14 cellular contexts compared by ENCODE assay signal in the genomic region with DNA sequence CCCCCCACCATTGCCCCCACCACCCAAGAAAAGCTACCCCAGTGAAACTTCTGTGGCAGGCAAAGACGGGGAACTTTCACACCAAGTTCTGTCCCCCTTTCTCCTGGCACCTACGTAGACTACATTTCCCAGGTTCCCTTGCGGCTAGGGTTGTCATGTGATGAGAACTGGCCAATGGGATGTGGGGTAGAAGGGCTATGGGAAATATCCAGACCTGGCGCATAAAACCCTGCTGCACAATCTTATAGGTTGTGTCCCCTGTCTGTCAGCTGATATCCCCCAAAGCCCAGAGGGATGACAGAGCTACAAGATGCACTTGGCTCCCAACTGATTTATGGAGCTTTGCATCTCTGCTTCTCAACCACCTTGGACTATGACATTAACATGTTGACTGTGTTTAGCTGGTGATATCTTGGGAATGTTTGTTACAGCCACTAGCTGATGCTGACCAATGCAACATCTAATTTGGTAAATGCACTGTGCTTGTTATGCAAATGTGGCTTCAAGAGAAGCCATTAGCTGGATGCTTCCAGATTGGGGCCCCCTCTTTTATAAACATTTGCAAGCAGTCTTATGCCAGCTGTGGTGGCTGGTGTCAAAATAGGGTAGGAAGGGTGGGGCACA. TPM values are rescaled to one million over a fixed set of nuclear protein-coding genes. Genes with fewer than 3 reads are reported as not detected.
DNase-seq lines count a peak whose midpoint lies in the region; ATAC-seq and TF ChIP-seq lines count a peak whose summit lies in the region.
"Had no signal": no experiment of that assay in that cellular context is flagged by ENCODE, and none has a peak within 500 bp of the region (broad histone marks: within the 10 kb centered on the region; RNA-seq: fewer than 3 reads in every experiment).

No MANE protein-coding gene starts in this region.

- H3K9me3 ChIP-seq in WERI-Rb-1 (ENCODE audit: severe bottlenecking) (peaks cover 3% of the 10 kb centered on the region), osteoblast (ENCODE audit: low read depth, low read length) (no peaks in the 10 kb centered on the region)
- H3K9me3 ChIP-seq: left lung had no signal

- no peaks in the 10 kb centered on the region for H3K27me3 ChIP-seq in WERI-Rb-1 (ENCODE audit: insufficient read depth, low read depth, severe bottlenecking)
- H3K27me3 ChIP-seq in osteoblast (ENCODE audit: insufficient read depth, low read length) = peaks cover 4% of the 10 kb centered on the region

- DNase-seq in activated CD4-positive, alpha-beta T cell treated with anti-CD3 and anti-CD28 coated beads, Interleukin-2, amount 50 U/mL, for 48 hours = peak; percentile 41 to 43
- DNase-seq in activated CD4-positive, alpha-beta T cell treated with anti-CD3 and anti-CD28 coated beads, Interleukin-2, amount 50 U/mL, for 4 hours = no peak
- DNase-seq in LHCN-M2 (ENCODE audit: low read depth) (peak; percentile 19), WERI-Rb-1 (peak; percentile 25), osteoblast (ENCODE audit: insufficient read length, low spot score, missing footprints) (peak; percentile 37), NCI-H226 (no peak)
- DNase-seq: HFFc6; NCI-H1105; occipital lobe; stimulated activated naive CD4-positive, alpha-beta T cell treated with Interleukin-2 at 50 U/mL for 16 hours had no signal

- no peaks in the 10 kb centered on the region for H3K79me2 ChIP-seq in osteoblast (ENCODE audit: insufficient read depth, low read length)

- H3K4me3 ChIP-seq in WERI-Rb-1 (ENCODE audit: low read depth, low read length) (no peak overlapping the region), osteoblast (ENCODE audit: insufficient read depth, low read length) (no peak overlapping the region)
- H3K4me3 ChIP-seq: gastroesophageal sphincter, left lung had no signal

- TF ChIP-seq CTCF in WERI-Rb-1 (IDR thresholded peaks at IDR 0.05; ENCODE audit: low read depth, low read length) (no peak), osteoblast (IDR thresholded peaks at IDR 0.05; ENCODE audit: extremely low read depth, low read depth, low read length) (no peak)

- no peak overlapping the region for H3K27ac ChIP-seq in WERI-Rb-1
- no peak overlapping the region for H3K27ac ChIP-seq in osteoblast (ENCODE audit: low read depth, low read length)
- H3K27ac ChIP-seq: gastroesophageal sphincter, left lung had no signal

- H2AFZ ChIP-seq in osteoblast (ENCODE audit: low read length) = no peak overlapping the region

- ATAC-seq in GM21576 (IDR thresholded peaks at IDR 0.05; ENCODE audit: unreplicated experiment) (no peak), HG03521 (IDR thresholded peaks at IDR 0.05; ENCODE audit: unreplicated experiment) (no peak)
- ATAC-seq: gastroesophageal sphincter, left lung had no signal

- no peaks in the 10 kb centered on the region for H3K4me1 ChIP-seq in osteoblast (ENCODE audit: insufficient read depth, low read length)
- H3K4me1 ChIP-seq: gastroesophageal sphincter had no signal

- no peak overlapping the region for H3K4me2 ChIP-seq in osteoblast (ENCODE audit: insufficient read depth, low read length)

- H3K36me3 ChIP-seq in WERI-Rb-1 (no peaks in the 10 kb centered on the region), osteoblast (ENCODE audit: insufficient read depth, low read length) (no peaks in the 10 kb centered on the region)
- H3K36me3 ChIP-seq: gastroesophageal sphincter had no signal

- H4K20me1 ChIP-seq in osteoblast (ENCODE audit: insufficient read depth, low read length) = no peaks in the 10 kb centered on the region

RNA-seq across cellular contexts. Expression of a gene that starts 6.1 kb away (rescaled TPM):
- not detected in 2 replicates for total RNA-seq in LHCN-M2 (2014; rRNA removed)
- polyA plus RNA-seq in LHCN-M2 (2012) = 0.40 TPM
- total RNA-seq in osteoblast = not detected in 2 replicates
- total RNA-seq: HFFc6, occipital lobe had no signal

RNA-seq across cellular contexts. Expression of a gene that starts 11.3 kb away (rescaled TPM):
- total RNA-seq in LHCN-M2 (2014; rRNA removed) (not detected in 2 replicates), osteoblast (0.36 TPM in 1 of 2 replicates, not detected in the other)
- polyA plus RNA-seq in LHCN-M2 (2012) = not detected
- total RNA-seq: HFFc6 had no signal

RNA-seq across cellular contexts. Expression of a gene that starts 21.7 kb away (rescaled TPM):
- 45.6 and 49.1 TPM in 2 replicates for total RNA-seq in LHCN-M2 (2014; rRNA removed)
- polyA plus RNA-seq in LHCN-M2 (2012) = 45.8 TPM
- 32.4 and 36.2 TPM in 2 replicates for total RNA-seq in osteoblast

RNA-seq across cellular contexts. Expression of a gene that starts 23.8 kb away (rescaled TPM):
- total RNA-seq in LHCN-M2 (2014; rRNA removed) (47.6 and 55.9 TPM in 2 replicates), osteoblast (42.3 and 52.2 TPM in 2 replicates)
- 43.4 TPM for polyA plus RNA-seq in LHCN-M2 (2012)

RNA-seq across cellular contexts. Expression of a gene that starts 40.7 kb away (rescaled TPM):
- 0.71 and 1.1 TPM in 2 replicates for total RNA-seq in LHCN-M2 (2014; rRNA removed)
- 7.1 TPM for polyA plus RNA-seq in LHCN-M2 (2012)
- total RNA-seq in osteoblast = 5.0 and 14.1 TPM in 2 replicates

Comparison
In these comparisons a context has a peak if more than half of its experiments do, and no peak if none do; other contexts are left out.
1. DNase-seq: peak in activated CD4-positive, alpha-beta T cell treated with anti-CD3 and anti-CD28 coated beads, Interleukin-2, amount 50 U/mL, for 48 hours (2 of 2), LHCN-M2 (single experiment), WERI-Rb-1 (single experiment) and osteoblast (single experiment); none in activated CD4-positive, alpha-beta T cell treated with anti-CD3 and anti-CD28 coated beads, Interleukin-2, amount 50 U/mL, for 4 hours (0 of 2) and NCI-H226 (single experiment).